7 cellular contexts compared by ENCODE assay signal in the genomic region with DNA sequence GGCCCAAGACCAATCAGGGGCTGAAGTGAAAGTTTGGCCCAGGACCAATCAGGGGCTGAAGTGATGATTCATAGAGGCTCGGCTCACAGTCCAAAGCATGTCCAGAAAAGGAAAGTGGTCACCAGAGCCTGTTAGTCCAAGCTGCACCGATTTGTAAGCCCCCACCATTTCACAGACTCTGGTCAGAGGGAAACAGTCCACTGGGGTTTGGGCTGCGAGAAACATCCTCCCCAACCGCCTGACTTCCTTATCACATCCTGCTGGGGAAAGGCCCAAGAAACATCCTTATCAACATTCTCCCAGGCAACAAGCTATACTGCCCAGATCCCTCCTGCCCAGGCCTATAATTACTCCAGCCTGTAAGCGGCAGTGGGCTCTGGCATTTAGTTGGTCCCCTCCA.
DNase-seq lines count a peak whose midpoint lies in the region; ATAC-seq, FAIRE-seq and TF ChIP-seq lines count a peak whose summit lies in the region.
"Not testable (repeated sequence)": the region's sequence is repeated elsewhere in the genome, so short reads cannot be mapped to it uniquely, and the experiment has no call there.

No MANE protein-coding gene starts in this region.

- H3K4me3 Mint-ChIP-seq in endothelial cell (ENCODE audit: unreplicated experiment); mesothelial cell of epicardium; progenitor cell of endocrine pancreas (ENCODE audit: low read depth): not testable (repeated sequence)

- not testable (repeated sequence) for H3K9me1 ChIP-seq in K562 (ENCODE audit: control insufficient read depth, insufficient read depth, low read length)

- intact Hi-C loops in K562 (cut with micrococcal nuclease); heart left ventricle (cut with DNase I); right cardiac atrium (cut with DNase I); aorta (cut with DNase I): not testable (repeated sequence)

- not testable (repeated sequence) for H3K36me3 Mint-ChIP-seq in endothelial cell (ENCODE audit: low read depth, unreplicated experiment); mesothelial cell of epicardium; progenitor cell of endocrine pancreas (ENCODE audit: insufficient read depth)

- H4K20me1 ChIP-seq in K562 (replicated peaks; ENCODE audit: control insufficient read depth, insufficient read depth, low read length), result not testable (repeated sequence)

- BruUV-seq in K562 (replicated peaks; lab: Mats Ljungman, UMichigan), result not testable (repeated sequence)

- WGBS in K562 (ENCODE audit: insufficient coverage, low coverage, missing lambda C conversion rate), result 0% methylated on average over 3 of the region's 5 CpGs
- WGBS in heart left ventricle, 4 donors, result 0 to 4% (median 3%) methylated on average over 3 of the region's 5 CpGs
- 1% methylated on average over 3 of the region's 5 CpGs for WGBS in right cardiac atrium
- 0 to 3% methylated on average over 3 of the region's 5 CpGs for WGBS in aorta, 2 donors

- H2AFZ ChIP-seq in K562 (ENCODE audit: low read depth, low read length), result 0 out of 2 replicates have a peak overlapping the region, but pooled peaks have one; percentile 44

- not testable (repeated sequence) for H3K4me3 ChIP-seq in K562; right cardiac atrium (ENCODE audit: low read length); aorta (ENCODE audit: low read length in 2 of 2)
- peak overlapping the region in 1 of 12 donors; percentile 29 for H3K4me3 ChIP-seq in heart left ventricle

- H3K27ac Mint-ChIP-seq in endothelial cell (ENCODE audit: unreplicated experiment) (peak overlapping the region; percentile 67), mesothelial cell of epicardium (peak overlapping the region; percentile 93), progenitor cell of endocrine pancreas (peak overlapping the region; percentile 95)

- CTCF ChIA-PET in K562 (lab: Yijun Ruan, JAX; ENCODE audit: low intra/inter-chr PET ratio), result not testable (repeated sequence)

- not testable (repeated sequence) for H3K79me2 ChIP-seq in K562 (ENCODE audit: control insufficient read depth, insufficient read depth, low read length)

- not testable (repeated sequence) for H3K9me3 Mint-ChIP-seq in endothelial cell (ENCODE audit: unreplicated experiment); mesothelial cell of epicardium; progenitor cell of endocrine pancreas (ENCODE audit: low read depth)

- FAIRE-seq in K562 (lab: Jason Lieb, UNC), result not testable (repeated sequence)

- H3K27me3 ChIP-seq in K562 (ENCODE audit: control insufficient read depth in 2 of 2, insufficient read depth in 2 of 2, low read length in 2 of 2); heart left ventricle; right cardiac atrium (ENCODE audit: control insufficient read depth, insufficient read depth); aorta (ENCODE audit: control insufficient read depth in 1 of 2, insufficient read depth in 2 of 2, low read length in 1 of 2): not testable (repeated sequence)

- in situ Hi-C loops in K562 (cut with MboI), result not testable (repeated sequence)

- not testable (repeated sequence) for H3K4me1 ChIP-seq in K562 (replicated peaks in 1 of 2; ENCODE audit: control insufficient read depth in 2 of 2, insufficient read depth in 2 of 2, low read length in 2 of 2); heart left ventricle; right cardiac atrium (ENCODE audit: control insufficient read depth, insufficient read depth, low read length); aorta (ENCODE audit: control insufficient read depth in 1 of 2, insufficient read depth in 2 of 2, low read length in 2 of 2)

- not testable (repeated sequence) for H3K9ac ChIP-seq in K562 (ENCODE audit: insufficient read depth in 1 of 2, low read depth in 2 of 2, low read length in 2 of 2)

- POLR2A ChIA-PET in K562 (lab: Yijun Ruan, JAX), result not testable (repeated sequence)

- not testable (repeated sequence) for H3K27me3 Mint-ChIP-seq in endothelial cell (ENCODE audit: unreplicated experiment); mesothelial cell of epicardium (ENCODE audit: low read depth); progenitor cell of endocrine pancreas

- not testable (repeated sequence) for H3K36me3 ChIP-seq in K562 (ENCODE audit: control insufficient read depth, insufficient read depth, low read length); heart left ventricle; aorta (ENCODE audit: control insufficient read depth in 1 of 2, insufficient read depth in 2 of 2, low read length in 1 of 2)

- not testable (repeated sequence) for TF ChIP-seq POLR2A in K562 (conservative IDR thresholded peaks at IDR 0.05); heart left ventricle (IDR thresholded peaks at IDR 0.05)

- not testable (repeated sequence) for H3K4me2 ChIP-seq in K562 (ENCODE audit: insufficient read depth, low read length)

- H3K4me1 Mint-ChIP-seq in endothelial cell (ENCODE audit: unreplicated experiment); mesothelial cell of epicardium; progenitor cell of endocrine pancreas (ENCODE audit: low read depth): not testable (repeated sequence)

- H3K27ac ChIP-seq in K562 (ENCODE audit: extremely low read depth, low read depth, low read length), result 0 out of 3 replicates have a peak overlapping the region, but pooled peaks have one; percentile 46
- H3K27ac ChIP-seq in heart left ventricle, result peak overlapping the region in 7 of 12 donors; percentile 39 to 70 (median 46)
- H3K27ac ChIP-seq in right cardiac atrium (ENCODE audit: low read length); aorta (ENCODE audit: low read depth in 1 of 2, low read length in 2 of 2): not testable (repeated sequence)

- TF ChIP-seq EP300 in K562 (IDR thresholded peaks at IDR 0.05; ENCODE audit: low read length), result peak; percentile 29; the same call in 1 of the 2 replicates

- H3K9me3 ChIP-seq in K562 (replicated peaks; ENCODE audit: control insufficient read depth, insufficient read depth, low read depth, low read length); heart left ventricle; right cardiac atrium (ENCODE audit: control insufficient read depth, low read length); aorta (ENCODE audit: control insufficient read depth, low read length): not testable (repeated sequence)

- not testable (repeated sequence) for TF ChIP-seq CTCF in K562 (IDR thresholded peaks at IDR 0.05 in 2 of 3, conservative IDR thresholded peaks at IDR 0.05 in 1 of 3; ENCODE audit: insufficient read depth in 2 of 3, low read depth in 1 of 3, low read length in 3 of 3); endothelial cell (IDR thresholded peaks at IDR 0.05; ENCODE audit: unreplicated experiment); heart left ventricle (IDR thresholded peaks at IDR 0.05); mesothelial cell of epicardium (IDR thresholded peaks at IDR 0.05; ENCODE audit: unreplicated experiment); progenitor cell of endocrine pancreas (IDR thresholded peaks at IDR 0.05; ENCODE audit: unreplicated experiment)

- DNase-seq in K562 (ENCODE audit: extremely low read depth in 1 of 4, low spot score in 3 of 4); mesothelial cell of epicardium (ENCODE audit: low spot score in 2 of 2, unreplicated experiment in 2 of 2); progenitor cell of endocrine pancreas (ENCODE audit: low spot score, unreplicated experiment): not testable (repeated sequence)
- DNase-seq in endothelial cell (ENCODE audit: low spot score) (peak; percentile 18), heart left ventricle (peak; percentile 36 to 68 (median 55)), right cardiac atrium (peak; percentile 64 to 86 (median 84)), aorta (peak; percentile 64 to 68)

- ATAC-seq in K562; heart left ventricle; right cardiac atrium; aorta (ENCODE audit: low FRiP score): not testable (repeated sequence)

- not testable (repeated sequence) for TF ChIP-seq RAD21 in K562 (CRISPR knock-in tag; conservative IDR thresholded peaks at IDR 0.05 in 1 of 2, IDR thresholded peaks at IDR 0.05 in 1 of 2)
